ENCODE assay signal across 9 cellular contexts in genomic region chr7:24318326-24318725, GRCh38. TPM values are rescaled to one million over a fixed set of nuclear protein-coding genes. Genes with fewer than 3 reads are reported as not detected.
DNase-seq lines count a peak whose midpoint lies in the region; ATAC-seq and TF ChIP-seq lines count a peak whose summit lies in the region.
"Had no signal": no experiment of that assay in that cellular context is flagged by ENCODE, and none has a peak within 500 bp of the region (broad histone marks: within the 10 kb centered on the region; RNA-seq: fewer than 3 reads in every experiment).

No MANE protein-coding gene starts in this region.

- no peak overlapping the region for H3K4me3 ChIP-seq in H7 (ENCODE audit: insufficient read depth, low read depth, low read length)

- peak; percentile 59 for TF ChIP-seq CTCF in C4-2B (conservative IDR thresholded peaks at IDR 0.05)

- ATAC-seq in activated CD4-positive, CD25-positive, alpha-beta regulatory T cell treated with anti-CD3 and anti-CD28 coated beads, Interleukin-2, amount 50 U/mL, for 24 hours, result no peak
- ATAC-seq in GM19035 (IDR thresholded peaks at IDR 0.05; ENCODE audit: unreplicated experiment), result no peak

- no peaks in the 10 kb centered on the region for H3K36me3 ChIP-seq in H7 (replicated peaks; ENCODE audit: control insufficient read depth, insufficient read depth, low read length)

- H3K27ac ChIP-seq in C4-2B, result no peak overlapping the region

- DNase-seq in H7 (peak; percentile 77), SW480 (ENCODE audit: low spot score) (peak; percentile 25), iPS-NIHi7 (ENCODE audit: extremely low spot score) (peak; percentile 87), COLO829 (ENCODE audit: low spot score) (no peak), H4 (ENCODE audit: low spot score) (no peak)
- DNase-seq: activated T-cell treated with anti-CD3 and anti-CD28 coated beads, Interleukin-2, amount 50 U/mL, for 1 hour had no signal

- H3K27me3 ChIP-seq in H7 (ENCODE audit: control insufficient read depth, insufficient read depth, low read length), result no peaks in the 10 kb centered on the region

RNA-seq across cellular contexts. Expression of gene NPY, which starts 34.3 kb away (rescaled TPM):
- total RNA-seq in H7 (2014; rRNA removed; shearing (Covaris generic)), result not detected in 2 replicates
- not detected in 2 replicates for total RNA-seq in H4 (2014; rRNA removed; shearing (Covaris generic))

Comparison
In these comparisons a context has a peak if more than half of its experiments do, and no peak if none do; other contexts are left out.
1. DNase-seq: peak in H7 (single experiment), SW480 (single experiment) and iPS-NIHi7 (single experiment); none in COLO829 (single experiment) and H4 (single experiment).